Comparison of ENCODE assay signal across 11 cellular contexts in the genomic region with DNA sequence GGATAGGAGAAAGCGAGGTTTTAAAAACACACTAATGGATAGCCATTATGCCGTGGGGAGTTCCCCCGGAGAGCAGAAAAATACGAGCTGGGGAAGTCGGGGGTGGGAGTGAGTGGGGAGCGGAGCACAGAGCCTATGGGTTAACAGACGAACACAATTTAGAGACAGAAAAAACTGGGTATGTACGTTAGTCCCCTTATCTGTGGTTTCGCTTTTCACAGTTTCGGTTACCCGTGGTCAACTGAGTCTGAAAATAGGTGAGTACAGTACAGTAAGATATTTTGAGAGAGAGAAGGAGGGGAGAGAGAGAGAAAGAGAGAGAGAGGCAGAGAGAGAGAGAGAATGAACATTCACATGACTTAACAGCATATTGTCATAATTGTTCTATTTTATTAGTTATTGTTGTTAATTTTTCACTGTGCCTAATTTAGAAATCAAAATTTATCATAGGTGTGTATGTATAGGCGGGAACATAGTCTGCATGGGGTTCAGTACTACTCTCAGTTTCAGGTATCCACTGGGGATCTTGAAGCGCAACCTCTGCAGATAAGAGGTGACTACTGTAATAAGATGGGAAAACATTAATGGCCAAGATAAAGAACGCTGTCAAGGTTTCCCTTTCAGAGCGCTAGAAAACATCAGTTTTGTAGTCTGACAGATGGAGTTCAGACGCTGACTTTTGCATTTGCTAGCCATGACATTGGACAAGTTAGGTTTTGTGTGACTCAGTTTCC.
A peak's percentile ranks its signal among the peaks of the same experiment; 100 is the strongest.
DNase-seq lines count a peak whose midpoint lies in the region; ATAC-seq and TF ChIP-seq lines count a peak whose summit lies in the region.
"Had no signal": no experiment of that assay in that cellular context is flagged by ENCODE, and none has a peak within 500 bp of the region (broad histone marks: within the 10 kb centered on the region; RNA-seq: fewer than 3 reads in every experiment).

No MANE protein-coding gene starts in this region.

- no peak for TF ChIP-seq EP300 in tibial nerve (IDR thresholded peaks at IDR 0.05)

- peak; percentile 65 for DNase-seq in GM13976 (ENCODE audit: low spot score)
- DNase-seq in dorsolateral prefrontal cortex: no peak
- no peak for DNase-seq in NCI-H146 treated with DMSO at 0.1 percent for 48 hours (lab: John Stamatoyannopoulos, UW; ENCODE audit: unreplicated experiment)
- no peak for DNase-seq in left lung
- no peak for DNase-seq in NCI-H2029 (lab: John Stamatoyannopoulos, UW)
- DNase-seq in tibial nerve (ENCODE audit: low spot score in 2 of 2): no peak
- DNase-seq: activated T-cell treated with anti-CD3 and anti-CD28 coated beads, Interleukin-2, amount 50 U/mL, for 72 hours; mesendoderm had no signal

- ATAC-seq in GM21447 (IDR thresholded peaks at IDR 0.05; ENCODE audit: unreplicated experiment) (peak; percentile 93), HG03342 (IDR thresholded peaks at IDR 0.05; ENCODE audit: unreplicated experiment) (peak; percentile 78), left lung (no peak)
- ATAC-seq: Right ventricle myocardium inferior had no signal

- H3K27ac ChIP-seq in dorsolateral prefrontal cortex (peak overlapping the region in 40 of 59 donors; percentile 7 to 86 (median 50)), left lung (no peak overlapping the region), tibial nerve (no peak overlapping the region)

- no peaks in the 10 kb centered on the region for H3K9me3 ChIP-seq in left lung
- H3K9me3 ChIP-seq in tibial nerve: no peaks in the 10 kb centered on the region

- H3K4me1 ChIP-seq in left lung: no peaks in the 10 kb centered on the region
- no peaks in the 10 kb centered on the region for H3K4me1 ChIP-seq in tibial nerve

- H3K4me3 ChIP-seq in dorsolateral prefrontal cortex: peak overlapping the region in 2 of 59 donors; percentile 12 to 31
- H3K4me3 ChIP-seq in left lung: no peak overlapping the region
- peak overlapping the region in 1 of 4 donors; percentile 34 for H3K4me3 ChIP-seq in tibial nerve

- H3K27me3 ChIP-seq in dorsolateral prefrontal cortex (peaks cover 0 to 2% (median 0%) of the 10 kb centered on the region in 45 donors), left lung (peaks cover 0 to 23% of the 10 kb centered on the region in 2 donors), tibial nerve (no peaks in the 10 kb centered on the region)

- no peak for TF ChIP-seq POLR2A in tibial nerve (IDR thresholded peaks at IDR 0.05)

- TF ChIP-seq CTCF in GM13976 (IDR thresholded peaks at IDR 0.05; ENCODE audit: borderline replicate concordance, control extremely low read depth, extremely low read depth, insufficient read depth, missing control alignments): no peak
- TF ChIP-seq CTCF in dorsolateral prefrontal cortex (IDR thresholded peaks at IDR 0.05 in 54 of 56, conservative IDR thresholded peaks at IDR 0.05 in 2 of 56; ENCODE audit: low read depth in 1 of 56, partially characterized antibody in 56 of 56): no peak
- no peak for TF ChIP-seq CTCF in left lung (IDR thresholded peaks at IDR 0.05)
- no peak for TF ChIP-seq CTCF in tibial nerve (IDR thresholded peaks at IDR 0.05)

- intact Hi-C loops in dorsolateral prefrontal cortex (cut with DNase I) (no loop called here), left lung (cut with DNase I) (no loop called here)

- in situ Hi-C loops in GM13976 (cut with MboI; ENCODE audit: low sequenced_read_pairs, unreplicated experiment): no loop called here

- H3K36me3 ChIP-seq in left lung (no peaks in the 10 kb centered on the region), tibial nerve (no peaks in the 10 kb centered on the region)

- 66 to 72% methylated on average over 16 of the region's 16 CpGs for WGBS in tibial nerve, 2 donors

Comparison
In these comparisons a context has a peak if more than half of its experiments do, and no peak if none do; other contexts are left out.
1. H3K27ac ChIP-seq: peak in dorsolateral prefrontal cortex (40 of 59); none in left lung (0 of 2) and tibial nerve (0 of 4).